1 cellular context compared by ENCODE assay signal in the genomic region with DNA sequence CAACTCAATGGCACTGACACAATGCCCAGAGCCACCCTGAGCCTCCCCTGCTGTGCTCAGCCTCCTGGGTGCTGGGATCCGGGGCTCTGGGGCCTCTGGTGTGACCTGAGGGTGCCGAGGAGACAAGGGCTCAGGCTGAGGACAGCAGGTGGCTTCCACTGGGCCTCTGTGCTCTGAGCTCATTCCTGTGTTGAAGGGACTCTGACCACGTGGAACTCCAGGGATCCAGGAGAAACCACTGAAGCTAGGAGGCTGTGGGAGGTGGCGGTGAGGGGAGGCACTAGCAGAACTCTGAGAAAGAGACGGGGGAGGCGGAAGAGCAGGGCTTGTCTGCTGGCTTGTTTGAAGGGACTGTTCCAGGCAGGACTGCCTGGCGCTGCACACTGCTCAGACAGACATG.
TF ChIP-seq lines count a peak whose summit lies in the region.

No MANE protein-coding gene starts in this region.

TF ChIP-seq in H1, 55 proteins besides CTCF, POLR2A, EP300 and RAD21:
- no peak for TF ChIP-seq ASH2L (IDR thresholded peaks at IDR 0.05; ENCODE audit: low read length)
- no peak for TF ChIP-seq TAF7 (optimal IDR thresholded peaks at IDR 0.05; ENCODE audit: borderline replicate concordance, low read depth, low read length)
- TF ChIP-seq GABPA (IDR thresholded peaks at IDR 0.05; ENCODE audit: borderline replicate concordance, insufficient read depth, low read length), result no peak
- no peak for TF ChIP-seq POU5F1 (IDR thresholded peaks at IDR 0.05; ENCODE audit: low read depth, low read length)
- TF ChIP-seq PHF8 (conservative IDR thresholded peaks at IDR 0.05; ENCODE audit: low read depth, low read length), result no peak
- TF ChIP-seq, protein P1, sequence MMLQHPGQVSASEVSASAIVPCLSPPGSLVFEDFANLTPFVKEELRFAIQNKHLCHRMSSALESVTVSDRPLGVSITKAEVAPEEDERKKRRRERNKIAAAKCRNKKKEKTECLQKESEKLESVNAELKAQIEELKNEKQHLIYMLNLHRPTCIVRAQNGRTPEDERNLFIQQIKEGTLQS (IDR thresholded peaks at IDR 0.05; ENCODE audit: insufficient read depth, low read depth, low read length), result no peak
- no peak for TF ChIP-seq KDM4A (IDR thresholded peaks at IDR 0.05; ENCODE audit: low read depth, low read length, severe bottlenecking)
